ENCODE assay signal across 29 cellular contexts in genomic region chr4:32199639-32200038, GRCh38.
"Had no signal": no experiment of that assay in that cellular context is flagged by ENCODE, and none has a peak within 500 bp of the region (broad histone marks: within the 10 kb centered on the region; RNA-seq: fewer than 3 reads in every experiment).

No MANE protein-coding gene starts in this region.

- H3K27ac ChIP-seq: brain microvascular endothelial cell, SJCRH30, SK-N-MC had no signal

- ATAC-seq: activated CD4-positive, alpha-beta T cell treated with anti-CD3 and anti-CD28 coated beads for 36 hours; activated CD4-positive, CD25-positive, alpha-beta regulatory T cell treated with anti-CD3 and anti-CD28 coated beads, Interleukin-2, amount 50 U/mL, for 24 hours; WTC11 had no signal

- H3K36me3 ChIP-seq: brain microvascular endothelial cell, SJCRH30 had no signal

- DNase-seq: activated CD4-positive, alpha-beta memory T cell treated with anti-CD3 and anti-CD28 coated beads for 36 hours; activated CD4-positive, alpha-beta T cell treated with anti-CD3 and anti-CD28 coated beads for 36 hours; activated CD4-positive, alpha-beta T cell treated with anti-CD3 and anti-CD28 coated beads, Interleukin-2, amount 10 ng/mL, durations not matched to agents 7 days and 5 days; activated CD8-positive, alpha-beta memory T cell treated with anti-CD3 and anti-CD28 coated beads, Interleukin-2, amount 50 U/mL, for 4 hours; activated effector memory CD4-positive, alpha-beta T cell treated with Interleukin-2 at 50 U/mL for 16 hours; activated naive CD4-positive, alpha-beta T cell treated with anti-CD3 and anti-CD28 coated beads, Interleukin-2, amount 50 U/mL, for 16 hours; activated naive CD8-positive, alpha-beta T cell treated with anti-CD3 and anti-CD28 coated beads for 36 hours; activated T-cell treated with anti-CD3 and anti-CD28 coated beads, Interleukin-2, amount 50 U/mL, for 48 hours; amniotic stem cell; aorta; brain microvascular endothelial cell; central memory CD4-positive, alpha-beta T cell; Karpas-422; KBM-7; NCI-H1048; NCI-H1105 treated with DMSO at 0.1 percent for 48 hours; NCI-H1436; NCI-H1694; NCI-H1930; NCI-H2081 treated with DMSO at 0.1 percent for 48 hours; NCI-H345; NCI-H524 treated with DMSO at 0.1 percent for 48 hours; SHP77; SJCRH30 had no signal

- FAIRE-seq: colon, TTC549 had no signal

- H3K4me1 ChIP-seq: SJCRH30 had no signal

- H3K4me3 ChIP-seq: SJCRH30, SK-N-MC had no signal

- H3K9me3 ChIP-seq: SJCRH30 had no signal

- H3K27me3 ChIP-seq: brain microvascular endothelial cell, SJCRH30 had no signal
